ENCODE assay signal across 21 cellular contexts in genomic region chr17:74317071-74317470, GRCh38. TPM values are rescaled to one million over a fixed set of nuclear protein-coding genes. Genes with fewer than 3 reads are reported as not detected.
A peak's percentile ranks its signal among the peaks of the same experiment; 100 is the strongest.
DNase-seq lines count a peak whose midpoint lies in the region; ATAC-seq, FAIRE-seq and TF ChIP-seq lines count a peak whose summit lies in the region.
"Had no signal": no experiment of that assay in that cellular context is flagged by ENCODE, and none has a peak within 500 bp of the region (broad histone marks: within the 10 kb centered on the region; RNA-seq: fewer than 3 reads in every experiment).

No MANE protein-coding gene starts in this region.

- CTCF ChIA-PET in HepG2 (lab: Yijun Ruan, JAX; ENCODE audit: low intra/inter-chr PET ratio, low total read pairs), result no interaction called here

- peaks cover 0 to 4% (median 1%) of the 10 kb centered on the region in 4 donors for H3K9me3 ChIP-seq in liver (ENCODE audit: control insufficient read depth in 4 of 4, low read length in 3 of 4)
- H3K9me3 ChIP-seq in HepG2 (ENCODE audit: low read length), result peaks cover 12% of the 10 kb centered on the region
- peaks cover 4% of the 10 kb centered on the region for H3K9me3 ChIP-seq in osteoblast (ENCODE audit: low read depth, low read length)
- H3K9me3 ChIP-seq: A549 had no signal

- intact Hi-C loops in Right ventricle myocardium inferior (cut with DNase I), result no loop called here
- intact Hi-C loops in left ventricle myocardium superior (cut with micrococcal nuclease), result no loop called here
- intact Hi-C loops in HepG2 (cut with micrococcal nuclease; ENCODE audit: unreplicated experiment), result no loop called here

- peaks cover 6% of the 10 kb centered on the region for H3K9me3 Mint-ChIP-seq in activated T-cell treated with anti-CD3 and anti-CD28 coated beads, Interleukin-2, amount 50 U/mL, for 4 hours

- H3K4me2 ChIP-seq in HepG2 (ENCODE audit: low read depth, low read length), result no peak overlapping the region
- H3K4me2 ChIP-seq in osteoblast (ENCODE audit: insufficient read depth, low read length), result no peak overlapping the region
- H3K4me2 ChIP-seq: A549, BLaER1, GM23338 had no signal

- POLR2A ChIA-PET in HepG2 (lab: Yijun Ruan, JAX), result no interaction called here

- H3K36me3 ChIP-seq in liver (ENCODE audit: control insufficient read depth in 4 of 4, insufficient read depth in 3 of 4, low read depth in 1 of 4, low read length in 3 of 4) (no peaks in the 10 kb centered on the region), HepG2 (replicated peaks in 1 of 2; ENCODE audit: control insufficient read depth in 1 of 2, insufficient read depth in 2 of 2, low read length in 2 of 2) (no peaks in the 10 kb centered on the region), osteoblast (ENCODE audit: insufficient read depth, low read length) (no peaks in the 10 kb centered on the region)
- H3K36me3 ChIP-seq: BLaER1 had no signal

- H3K27me3 Mint-ChIP-seq in activated T-cell treated with anti-CD3 and anti-CD28 coated beads, Interleukin-2, amount 50 U/mL, for 4 hours (ENCODE audit: low read depth), result peaks cover 4% of the 10 kb centered on the region
- H3K27me3 Mint-ChIP-seq: CD4-positive, alpha-beta memory T cell had no signal

- H3K4me3 ChIP-seq in liver (ENCODE audit: low read depth in 1 of 3, low read length in 3 of 3) (no peak overlapping the region), HepG2 (replicated peaks in 1 of 3; ENCODE audit: insufficient read depth in 1 of 3, low read depth in 2 of 3, low read length in 3 of 3) (no peak overlapping the region), osteoblast (ENCODE audit: insufficient read depth, low read length) (no peak overlapping the region)
- H3K4me3 ChIP-seq: A549, BLaER1, GM23338 had no signal

- no peaks in the 10 kb centered on the region for H3K4me1 ChIP-seq in liver (ENCODE audit: control insufficient read depth in 4 of 4, insufficient read depth in 4 of 4, low read length in 3 of 4)
- no peaks in the 10 kb centered on the region for H3K4me1 ChIP-seq in HepG2 (ENCODE audit: insufficient read depth, low read length)
- no peaks in the 10 kb centered on the region for H3K4me1 ChIP-seq in osteoblast (ENCODE audit: insufficient read depth, low read length)
- H3K4me1 ChIP-seq: A549 had no signal

- no peaks in the 10 kb centered on the region for H4K20me1 ChIP-seq in HepG2 (ENCODE audit: insufficient read depth, low read length)
- H4K20me1 ChIP-seq in osteoblast (ENCODE audit: insufficient read depth, low read length), result no peaks in the 10 kb centered on the region
- H4K20me1 ChIP-seq: BLaER1 had no signal

- no TSS peak for BruUV-seq in HepG2 (replicated peaks; lab: Mats Ljungman, UMichigan)

- ATAC-seq in Right ventricle myocardium inferior, result no peak
- ATAC-seq in left ventricle myocardium superior, result no peak
- ATAC-seq in HepG2, result no peak
- no peak for ATAC-seq in activated T-cell treated with anti-CD3 and anti-CD28 coated beads, Interleukin-2, amount 50 U/mL, for 4 hours
- ATAC-seq: HCT116 had no signal

- H3K79me2 ChIP-seq in HepG2 (ENCODE audit: insufficient read depth, low read length), result no peaks in the 10 kb centered on the region
- no peaks in the 10 kb centered on the region for H3K79me2 ChIP-seq in osteoblast (ENCODE audit: insufficient read depth, low read length)

- in situ Hi-C loops in HepG2 (cut with HindIII; ENCODE audit: extremely low pct_ligation_motif_present, low pct_unique_long_range_greater_than_20kb), result no loop called here

- H3K27me3 ChIP-seq in liver (ENCODE audit: control insufficient read depth in 4 of 4, insufficient read depth in 4 of 4, low read length in 3 of 4) (peaks cover 0 to 3% (median 0%) of the 10 kb centered on the region in 4 donors), HepG2 (ENCODE audit: control insufficient read depth in 1 of 2, insufficient read depth in 2 of 2, low read length in 2 of 2) (peaks cover 2 to 30% of the 10 kb centered on the region in 2 experiments), osteoblast (ENCODE audit: insufficient read depth, low read length) (no peaks in the 10 kb centered on the region)
- H3K27me3 ChIP-seq: BLaER1 had no signal

- FAIRE-seq in HepG2 (lab: Jason Lieb, UNC), result no peak
- FAIRE-seq: A549, H54 had no signal

- no peak overlapping the region for H3K4me3 Mint-ChIP-seq in activated T-cell treated with anti-CD3 and anti-CD28 coated beads, Interleukin-2, amount 50 U/mL, for 4 hours
- H3K4me3 Mint-ChIP-seq: CD14-positive monocyte; CD4-positive, alpha-beta memory T cell; GM23338; HFFc6 had no signal

- 65% methylated on average over 16 of the region's 16 CpGs for WGBS in liver
- 38% methylated on average over 8 of the region's 16 CpGs for WGBS in HepG2 (ENCODE audit: low lambda C conversion rate)

- DNase-seq in Right ventricle myocardium inferior (ENCODE audit: missing footprints) (peak; percentile 61), left ventricle myocardium superior (no peak), HepG2 (ENCODE audit: low spot score) (no peak), osteoblast (ENCODE audit: insufficient read length, low spot score, missing footprints) (peak; percentile 21), NCI-H1436 (lab: John Stamatoyannopoulos, UW) (no peak)
- DNase-seq in activated T-cell treated with anti-CD3 and anti-CD28 coated beads, Interleukin-2, amount 50 U/mL, for 4 hours, result no peak
- DNase-seq: CD4-positive, alpha-beta memory T cell; DMS79 treated with DMSO at 0.1 percent for 48 hours; GF-D8; HFFc6 had no signal

- TF ChIP-seq EP300 in HepG2 (IDR thresholded peaks at IDR 0.05; ENCODE audit: low read depth in 2 of 2, low read length in 2 of 2), result no peak
- TF ChIP-seq EP300 in HepG2 (CRISPR knock-in tag; IDR thresholded peaks at IDR 0.05; ENCODE audit: borderline replicate concordance), result no peak

- no peak for TF ChIP-seq CTCF in liver (IDR thresholded peaks at IDR 0.05; ENCODE audit: low read depth, low read length, missing input control)
- no peak for TF ChIP-seq CTCF in HepG2 (CRISPR knock-in tag; IDR thresholded peaks at IDR 0.05)
- no peak for TF ChIP-seq CTCF in osteoblast (IDR thresholded peaks at IDR 0.05; ENCODE audit: extremely low read depth, low read depth, low read length)

- H3K36me3 Mint-ChIP-seq in activated T-cell treated with anti-CD3 and anti-CD28 coated beads, Interleukin-2, amount 50 U/mL, for 4 hours (ENCODE audit: insufficient read depth), result no peaks in the 10 kb centered on the region
- H3K36me3 Mint-ChIP-seq: CD14-positive monocyte; CD4-positive, alpha-beta memory T cell had no signal

- H3K4me1 Mint-ChIP-seq in activated T-cell treated with anti-CD3 and anti-CD28 coated beads, Interleukin-2, amount 50 U/mL, for 4 hours (ENCODE audit: low read depth), result no peaks in the 10 kb centered on the region
- H3K4me1 Mint-ChIP-seq: CD14-positive monocyte; CD4-positive, alpha-beta memory T cell; GM23338 had no signal

- H3K27ac ChIP-seq in liver (ENCODE audit: low read depth in 1 of 2, low read length in 2 of 2) (peak overlapping the region in 1 of 2 donors; percentile 25), HepG2 (ENCODE audit: extremely low read length, insufficient read depth, low read length) (no peak overlapping the region), osteoblast (ENCODE audit: low read depth, low read length) (no peak overlapping the region)
- H3K27ac ChIP-seq: 22Rv1, A549, BLaER1, HL-60 had no signal

- TF ChIP-seq RAD21 in liver (IDR thresholded peaks at IDR 0.05) (no peak), HepG2 (CRISPR knock-in tag; IDR thresholded peaks at IDR 0.05) (no peak)

- no peak for TF ChIP-seq POLR2A in HepG2 (IDR thresholded peaks at IDR 0.05; ENCODE audit: insufficient read depth in 1 of 2, low read depth in 2 of 2, low read length in 2 of 2)

- no peak overlapping the region for H2AFZ ChIP-seq in HepG2 (ENCODE audit: low read length)
- H2AFZ ChIP-seq in osteoblast (ENCODE audit: low read length), result no peak overlapping the region
- H2AFZ ChIP-seq: GM23338 had no signal

- H3K9ac ChIP-seq in liver (ENCODE audit: low read depth in 1 of 2, low read length in 2 of 2), result no peak overlapping the region
- H3K9ac ChIP-seq in HepG2 (ENCODE audit: insufficient read depth, low read depth, low read length), result no peak overlapping the region
- H3K9ac ChIP-seq: BLaER1 had no signal

RNA-seq across cellular contexts. Expression of gene KIF19, which starts 9.0 kb away (rescaled TPM):
- total RNA-seq in Right ventricle myocardium inferior (0.16 TPM), left ventricle myocardium superior (0.30 TPM), liver (1 to 10 TPM in 1 of 2 donors, under 1 TPM in 1; 0.70 to 2.1 TPM), HepG2 (2016; rRNA removed; fragmentation: Illumina TruSeq; extraction: Trizol) (not detected in 2 replicates), osteoblast (not detected in 2 replicates)
- polyA plus RNA-seq in liver (under 1 TPM; 0.42 to 0.96 TPM), HepG2 (2011; rRNA removed) (not detected in 2 replicates)
- total RNA-seq in HepG2 (2016; cell fraction: cytosol; rRNA removed; fragmentation: Illumina TruSeq; extraction: Trizol; ENCODE audit: low read depth), result not detected in 2 replicates
- total RNA-seq in HepG2 (2016; cell fraction: insoluble cytoplasmic fraction; rRNA removed; fragmentation: Illumina TruSeq; extraction: Trizol), result not detected in 2 replicates
- not detected in 2 replicates for total RNA-seq in HepG2 (2016; cell fraction: membrane; rRNA removed; fragmentation: Illumina TruSeq; extraction: Trizol)
- total RNA-seq in HepG2 (2016; cell fraction: nucleus; rRNA removed; fragmentation: Illumina TruSeq; extraction: Trizol), result not detected in 2 replicates
- not detected in 2 replicates for polyA plus RNA-seq in HepG2 (2011; cell fraction: cytosol; rRNA removed)
- polyA plus RNA-seq in HepG2 (2011; cell fraction: nucleus; rRNA removed), result not detected in 2 replicates
- polyA plus RNA-seq in HepG2 (2012), result not detected in 2 replicates
- not detected in 2 replicates for polyA plus RNA-seq in HepG2 (2016; cell fraction: cytosol; fragmentation: Illumina TruSeq; extraction: Trizol; ENCODE audit: low read depth)
- polyA plus RNA-seq in HepG2 (2016; cell fraction: insoluble cytoplasmic fraction; fragmentation: Illumina TruSeq; extraction: Trizol; ENCODE audit: low read depth), result not detected in 2 replicates
- not detected in 2 replicates for polyA plus RNA-seq in HepG2 (2016; cell fraction: membrane; fragmentation: Illumina TruSeq; extraction: Trizol; ENCODE audit: low read depth)
- not detected in 2 replicates for polyA plus RNA-seq in HepG2 (2016; cell fraction: nucleus; fragmentation: Illumina TruSeq; extraction: Trizol; ENCODE audit: insufficient read depth, low read depth)
- polyA minus RNA-seq in HepG2 (2011; rRNA and poly(A)+ RNA removed; ENCODE audit: low replicate concordance), result not detected in 2 replicates
- polyA minus RNA-seq in HepG2 (2011; cell fraction: cytosol; rRNA and poly(A)+ RNA removed), result not detected in 2 replicates
- not detected in 2 replicates for polyA minus RNA-seq in HepG2 (2011; cell fraction: nucleus; rRNA and poly(A)+ RNA removed)
- not detected for total RNA-seq in activated T-cell treated with anti-CD3 and anti-CD28 coated beads, Interleukin-2, amount 50 U/mL, for 4 hours
- total RNA-seq: HFFc6, HT1080 had no signal
- polyA plus RNA-seq: A549, AG04450, CD14-positive monocyte had no signal

RNA-seq across cellular contexts. Expression of gene DNAI2, which starts 43.0 kb away (rescaled TPM):
- total RNA-seq in Right ventricle myocardium inferior, result not detected
- not detected for total RNA-seq in left ventricle myocardium superior
- total RNA-seq in liver, result not detected
- polyA plus RNA-seq in liver, result not detected
- total RNA-seq in HepG2 (2016; rRNA removed; fragmentation: Illumina TruSeq; extraction: Trizol), result not detected in 2 replicates
- not detected in 2 replicates for total RNA-seq in HepG2 (2016; cell fraction: cytosol; rRNA removed; fragmentation: Illumina TruSeq; extraction: Trizol; ENCODE audit: low read depth)
- not detected in 2 replicates for total RNA-seq in HepG2 (2016; cell fraction: insoluble cytoplasmic fraction; rRNA removed; fragmentation: Illumina TruSeq; extraction: Trizol)
- not detected in 2 replicates for total RNA-seq in HepG2 (2016; cell fraction: membrane; rRNA removed; fragmentation: Illumina TruSeq; extraction: Trizol)
- not detected in 2 replicates for total RNA-seq in HepG2 (2016; cell fraction: nucleus; rRNA removed; fragmentation: Illumina TruSeq; extraction: Trizol)
- polyA plus RNA-seq in HepG2 (2011; rRNA removed), result not detected in 2 replicates
- not detected in 2 replicates for polyA plus RNA-seq in HepG2 (2011; cell fraction: cytosol; rRNA removed)
- polyA plus RNA-seq in HepG2 (2011; cell fraction: nucleus; rRNA removed), result not detected in 2 replicates
- polyA plus RNA-seq in HepG2 (2012), result not detected in 2 replicates
- not detected in 2 replicates for polyA plus RNA-seq in HepG2 (2016; cell fraction: cytosol; fragmentation: Illumina TruSeq; extraction: Trizol; ENCODE audit: low read depth)
- not detected in 2 replicates for polyA plus RNA-seq in HepG2 (2016; cell fraction: insoluble cytoplasmic fraction; fragmentation: Illumina TruSeq; extraction: Trizol; ENCODE audit: low read depth)
- polyA plus RNA-seq in HepG2 (2016; cell fraction: membrane; fragmentation: Illumina TruSeq; extraction: Trizol; ENCODE audit: low read depth), result not detected in 2 replicates
- not detected in 2 replicates for polyA plus RNA-seq in HepG2 (2016; cell fraction: nucleus; fragmentation: Illumina TruSeq; extraction: Trizol; ENCODE audit: insufficient read depth, low read depth)
- polyA minus RNA-seq in HepG2 (2011; rRNA and poly(A)+ RNA removed; ENCODE audit: low replicate concordance), result not detected in 2 replicates
- not detected in 2 replicates for polyA minus RNA-seq in HepG2 (2011; cell fraction: cytosol; rRNA and poly(A)+ RNA removed)
- not detected in 2 replicates for polyA minus RNA-seq in HepG2 (2011; cell fraction: nucleus; rRNA and poly(A)+ RNA removed)
- total RNA-seq in osteoblast, result not detected in 2 replicates
- not detected for total RNA-seq in activated T-cell treated with anti-CD3 and anti-CD28 coated beads, Interleukin-2, amount 50 U/mL, for 4 hours
- total RNA-seq: GM23338, HFFc6, HT1080 had no signal
- polyA plus RNA-seq: A549, AG04450, CD14-positive monocyte had no signal

RNA-seq across cellular contexts. Expression of gene BTBD17, which starts 44.6 kb away (rescaled TPM):
- total RNA-seq in Right ventricle myocardium inferior (not detected), left ventricle myocardium superior (not detected), liver (not detected), HepG2 (2016; rRNA removed; fragmentation: Illumina TruSeq; extraction: Trizol) (not detected in 2 replicates), osteoblast (not detected in 2 replicates)
- polyA plus RNA-seq in liver (not detected), HepG2 (2011; rRNA removed) (not detected in 2 replicates)
- not detected in 2 replicates for total RNA-seq in HepG2 (2016; cell fraction: cytosol; rRNA removed; fragmentation: Illumina TruSeq; extraction: Trizol; ENCODE audit: low read depth)
- total RNA-seq in HepG2 (2016; cell fraction: insoluble cytoplasmic fraction; rRNA removed; fragmentation: Illumina TruSeq; extraction: Trizol), result not detected in 2 replicates
- not detected in 2 replicates for total RNA-seq in HepG2 (2016; cell fraction: membrane; rRNA removed; fragmentation: Illumina TruSeq; extraction: Trizol)
- not detected in 2 replicates for total RNA-seq in HepG2 (2016; cell fraction: nucleus; rRNA removed; fragmentation: Illumina TruSeq; extraction: Trizol)
- not detected in 2 replicates for polyA plus RNA-seq in HepG2 (2011; cell fraction: cytosol; rRNA removed)
- 0.09 TPM in 1 of 2 replicates, not detected in the other for polyA plus RNA-seq in HepG2 (2011; cell fraction: nucleus; rRNA removed)
- polyA plus RNA-seq in HepG2 (2012), result not detected in 2 replicates
- not detected in 2 replicates for polyA plus RNA-seq in HepG2 (2016; cell fraction: cytosol; fragmentation: Illumina TruSeq; extraction: Trizol; ENCODE audit: low read depth)
- not detected in 2 replicates for polyA plus RNA-seq in HepG2 (2016; cell fraction: insoluble cytoplasmic fraction; fragmentation: Illumina TruSeq; extraction: Trizol; ENCODE audit: low read depth)
- polyA plus RNA-seq in HepG2 (2016; cell fraction: membrane; fragmentation: Illumina TruSeq; extraction: Trizol; ENCODE audit: low read depth), result not detected in 2 replicates
- not detected in 2 replicates for polyA plus RNA-seq in HepG2 (2016; cell fraction: nucleus; fragmentation: Illumina TruSeq; extraction: Trizol; ENCODE audit: insufficient read depth, low read depth)
- not detected in 2 replicates for polyA minus RNA-seq in HepG2 (2011; rRNA and poly(A)+ RNA removed; ENCODE audit: low replicate concordance)
- polyA minus RNA-seq in HepG2 (2011; cell fraction: cytosol; rRNA and poly(A)+ RNA removed), result not detected in 2 replicates
- polyA minus RNA-seq in HepG2 (2011; cell fraction: nucleus; rRNA and poly(A)+ RNA removed), result not detected in 2 replicates
- not detected for total RNA-seq in activated T-cell treated with anti-CD3 and anti-CD28 coated beads, Interleukin-2, amount 50 U/mL, for 4 hours
- total RNA-seq: CD4-positive, alpha-beta memory T cell; HFFc6; HT1080 had no signal
- polyA plus RNA-seq: A549; AG04450; CD14-positive monocyte; CD4-positive, alpha-beta memory T cell had no signal

RNA-seq across cellular contexts. Expression of gene GPR142, which starts 50.2 kb away (rescaled TPM):
- not detected for total RNA-seq in Right ventricle myocardium inferior
- total RNA-seq in left ventricle myocardium superior, result 0.15 TPM
- total RNA-seq in liver, result under 1 TPM in 1 of 2 donors, not detected in 1; 0.08 TPM
- under 1 TPM in 1 of 2 donors, not detected in 1; 0.05 TPM for polyA plus RNA-seq in liver
- total RNA-seq in HepG2 (2016; rRNA removed; fragmentation: Illumina TruSeq; extraction: Trizol), result not detected in 2 replicates
- total RNA-seq in HepG2 (2016; cell fraction: cytosol; rRNA removed; fragmentation: Illumina TruSeq; extraction: Trizol; ENCODE audit: low read depth), result not detected in 2 replicates
- total RNA-seq in HepG2 (2016; cell fraction: insoluble cytoplasmic fraction; rRNA removed; fragmentation: Illumina TruSeq; extraction: Trizol), result not detected in 2 replicates
- not detected in 2 replicates for total RNA-seq in HepG2 (2016; cell fraction: membrane; rRNA removed; fragmentation: Illumina TruSeq; extraction: Trizol)
- total RNA-seq in HepG2 (2016; cell fraction: nucleus; rRNA removed; fragmentation: Illumina TruSeq; extraction: Trizol), result not detected in 2 replicates
- not detected in 2 replicates for polyA plus RNA-seq in HepG2 (2011; rRNA removed)
- polyA plus RNA-seq in HepG2 (2011; cell fraction: cytosol; rRNA removed), result not detected in 2 replicates
- not detected in 2 replicates for polyA plus RNA-seq in HepG2 (2011; cell fraction: nucleus; rRNA removed)
- not detected in 2 replicates for polyA plus RNA-seq in HepG2 (2012)
- polyA plus RNA-seq in HepG2 (2016; cell fraction: cytosol; fragmentation: Illumina TruSeq; extraction: Trizol; ENCODE audit: low read depth), result not detected in 2 replicates
- not detected in 2 replicates for polyA plus RNA-seq in HepG2 (2016; cell fraction: insoluble cytoplasmic fraction; fragmentation: Illumina TruSeq; extraction: Trizol; ENCODE audit: low read depth)
- not detected in 2 replicates for polyA plus RNA-seq in HepG2 (2016; cell fraction: membrane; fragmentation: Illumina TruSeq; extraction: Trizol; ENCODE audit: low read depth)
- polyA plus RNA-seq in HepG2 (2016; cell fraction: nucleus; fragmentation: Illumina TruSeq; extraction: Trizol; ENCODE audit: insufficient read depth, low read depth), result not detected in 2 replicates
- not detected in 2 replicates for polyA minus RNA-seq in HepG2 (2011; rRNA and poly(A)+ RNA removed; ENCODE audit: low replicate concordance)
- not detected in 2 replicates for polyA minus RNA-seq in HepG2 (2011; cell fraction: cytosol; rRNA and poly(A)+ RNA removed)
- polyA minus RNA-seq in HepG2 (2011; cell fraction: nucleus; rRNA and poly(A)+ RNA removed), result not detected in 2 replicates
- not detected in 2 replicates for total RNA-seq in osteoblast
- total RNA-seq in activated T-cell treated with anti-CD3 and anti-CD28 coated beads, Interleukin-2, amount 50 U/mL, for 4 hours, result not detected
- total RNA-seq: CD4-positive, alpha-beta memory T cell; GM23338; HFFc6; HT1080 had no signal
- polyA plus RNA-seq: A549; AG04450; CD14-positive monocyte; CD4-positive, alpha-beta memory T cell; GM23338 had no signal

Comparison
In these comparisons a context has a peak if more than half of its experiments do, and no peak if none do; other contexts are left out.
1. DNase-seq: peak in Right ventricle myocardium inferior (single experiment) and osteoblast (single experiment); none in left ventricle myocardium superior (single experiment), HepG2 (single experiment), NCI-H1436 (single experiment) and activated T-cell treated with anti-CD3 and anti-CD28 coated beads, Interleukin-2, amount 50 U/mL, for 4 hours (single experiment).